ENCODE assay signal across 9 cellular contexts in genomic region chr1:202642619-202643291, GRCh38.
A peak's percentile ranks its signal among the peaks of the same experiment; 100 is the strongest.
DNase-seq lines count a peak whose midpoint lies in the region; ATAC-seq, FAIRE-seq and TF ChIP-seq lines count a peak whose summit lies in the region.
"Had no signal": no experiment of that assay in that cellular context is flagged by ENCODE, and none has a peak within 500 bp of the region (broad histone marks: within the 10 kb centered on the region; RNA-seq: fewer than 3 reads in every experiment).

No MANE protein-coding gene starts in this region.

- peak overlapping the region; percentile 10 for H2AFZ ChIP-seq in astrocyte (ENCODE audit: low read depth, low read length)

- H3K36me3 ChIP-seq in astrocyte (ENCODE audit: insufficient read depth, low read length) (no peaks in the 10 kb centered on the region), lower lobe of right lung (no peaks in the 10 kb centered on the region), stomach (no peaks in the 10 kb centered on the region)

- intact Hi-C loops in lower lobe of right lung (cut with DNase I) (no loop called here), stomach (cut with DNase I; ENCODE audit: low total_unique reads) (no loop called here)

- no peak for TF ChIP-seq POLR2A in stomach (IDR thresholded peaks at IDR 0.05)

- H3K27me3 Mint-ChIP-seq in astrocyte (ENCODE audit: low read depth, unreplicated experiment): peaks cover 68% of the 10 kb centered on the region

- TF ChIP-seq CTCF in astrocyte (IDR thresholded peaks at IDR 0.05; ENCODE audit: insufficient read depth, low read depth, low read length): no peak
- no peak for TF ChIP-seq CTCF in lower lobe of right lung (IDR thresholded peaks at IDR 0.05)
- no peak for TF ChIP-seq CTCF in stomach (IDR thresholded peaks at IDR 0.05)

- no peak overlapping the region for H3K9ac ChIP-seq in astrocyte (ENCODE audit: low read length)

- H3K4me3 Mint-ChIP-seq in astrocyte (ENCODE audit: unreplicated experiment): peak overlapping the region; percentile 62

- TF ChIP-seq EP300 in stomach (IDR thresholded peaks at IDR 0.05): no peak

- H3K4me1 ChIP-seq in astrocyte (ENCODE audit: insufficient read depth, low read length) (peaks cover 10% of the 10 kb centered on the region), lower lobe of right lung (peaks cover 14% of the 10 kb centered on the region), stomach (peaks cover 21 to 35% (median 28%) of the 10 kb centered on the region in 4 donors)

- peak overlapping the region; percentile 65 for H3K4me2 ChIP-seq in astrocyte (ENCODE audit: low read length)

- no peak overlapping the region for H3K27ac Mint-ChIP-seq in astrocyte (ENCODE audit: unreplicated experiment)

- FAIRE-seq in astrocyte (lab: Jason Lieb, UNC): no peak
- FAIRE-seq: bronchial epithelial cell had no signal

- 1 to 4% (median 2%) methylated on average over 19 to 58 of the region's 58 CpGs for WGBS in stomach, 5 donors

- ATAC-seq in lower lobe of right lung (peak; percentile 24 to 25), HG02678 (IDR thresholded peaks at IDR 0.05; ENCODE audit: unreplicated experiment) (no peak)

- peaks cover 8% of the 10 kb centered on the region for H4K20me1 ChIP-seq in astrocyte (ENCODE audit: insufficient read depth, low read length)

- H3K79me2 ChIP-seq in astrocyte (ENCODE audit: insufficient read depth, low read length): no peaks in the 10 kb centered on the region

- peaks cover 4% of the 10 kb centered on the region for H3K36me3 Mint-ChIP-seq in astrocyte (ENCODE audit: low read depth, unreplicated experiment)

- H3K27me3 ChIP-seq in astrocyte (ENCODE audit: insufficient read depth, low read length) (peaks cover 75% of the 10 kb centered on the region), lower lobe of right lung (ENCODE audit: low read depth) (peaks cover 76% of the 10 kb centered on the region), stomach (peaks cover 10 to 97% (median 36%) of the 10 kb centered on the region in 3 donors)

- no peak overlapping the region for H3K4me3 ChIP-seq in astrocyte (ENCODE audit: insufficient read depth, low read depth, low read length)
- peak overlapping the region; percentile 43 for H3K4me3 ChIP-seq in lower lobe of right lung
- peak overlapping the region; percentile 38 to 52 (median 40) for H3K4me3 ChIP-seq in stomach

- H3K9me3 Mint-ChIP-seq in astrocyte (ENCODE audit: unreplicated experiment): no peaks in the 10 kb centered on the region

- H3K27ac ChIP-seq in astrocyte (ENCODE audit: low read depth, low read length) (no peak overlapping the region), lower lobe of right lung (no peak overlapping the region), stomach (no peak overlapping the region)

- peaks cover 19% of the 10 kb centered on the region for H3K4me1 Mint-ChIP-seq in astrocyte (ENCODE audit: low read depth, unreplicated experiment)

- DNase-seq in NCI-H748 (lab: John Stamatoyannopoulos, UW; ENCODE audit: unreplicated experiment): peak; percentile 13
- DNase-seq in NCI-H748 treated with DMSO at 0.1 percent for 48 hours (lab: John Stamatoyannopoulos, UW): no peak
- DNase-seq in astrocyte (ENCODE audit: low read depth): no peak
- no peak for DNase-seq in lower lobe of right lung
- no peak for DNase-seq in stomach
- no peak for DNase-seq in T1000 (lab: John Stamatoyannopoulos, UW)
- no peak for DNase-seq in cerebellar nuclear complex (lab: John Stamatoyannopoulos, UW)

- H3K9me3 ChIP-seq in astrocyte (ENCODE audit: insufficient read depth, low read depth, low read length): no peaks in the 10 kb centered on the region
- H3K9me3 ChIP-seq in lower lobe of right lung: no peaks in the 10 kb centered on the region
- no peaks in the 10 kb centered on the region for H3K9me3 ChIP-seq in stomach
